ENCODE assay signal across 8 cellular contexts in the genomic region with DNA sequence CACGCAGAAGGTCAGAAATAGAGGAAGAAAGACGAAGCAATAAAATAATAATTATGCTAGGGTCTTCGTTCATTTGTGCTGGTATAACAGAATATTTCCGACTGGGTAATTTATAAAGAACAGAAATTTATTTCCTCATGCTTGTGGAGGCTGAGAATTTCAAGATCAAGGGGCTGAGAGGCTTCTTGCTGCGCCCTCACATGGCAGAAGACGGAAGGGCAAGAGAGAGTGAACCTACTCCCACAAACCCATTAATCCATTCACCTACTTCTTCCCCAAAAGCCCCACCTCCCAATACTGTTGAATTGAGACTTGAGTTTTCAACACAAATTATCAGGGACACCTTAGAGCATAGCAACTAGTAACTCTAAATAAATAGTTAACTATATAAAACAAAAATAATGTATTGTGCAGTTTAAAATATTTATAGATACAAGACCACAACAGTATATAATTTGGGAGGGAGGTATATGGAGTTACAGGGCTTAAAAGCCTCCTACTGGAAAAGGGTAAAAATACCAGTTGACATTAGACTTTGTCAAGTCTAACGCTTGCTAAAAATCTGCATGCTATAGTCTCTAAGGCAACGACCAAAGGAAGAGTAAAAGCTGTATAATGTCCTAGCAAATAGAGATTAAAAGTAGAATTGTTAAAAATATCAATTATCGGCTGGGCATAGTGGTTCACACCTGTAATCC. TPM values are rescaled to one million over a fixed set of nuclear protein-coding genes. Genes with fewer than 3 reads are reported as not detected.
DNase-seq lines count a peak whose midpoint lies in the region; ATAC-seq and TF ChIP-seq lines count a peak whose summit lies in the region.

No MANE protein-coding gene starts in this region.

- POLR2A ChIA-PET in AG04450 (lab: Yijun Ruan, JAX): no interaction called here

- no peak overlapping the region for H3K4me3 ChIP-seq in AG04450 (ENCODE audit: low read depth, low read length)
- H3K4me3 ChIP-seq in GM12875 (ENCODE audit: low read depth, low read length): no peak overlapping the region

- no peak overlapping the region for H3K27ac ChIP-seq in AG04450 (ENCODE audit: low read depth, low read length)

- DNase-seq in AG04450 (ENCODE audit: low read depth, low spot score): peak; percentile 1
- peak; percentile 51 for DNase-seq in NCI-H69 (lab: John Stamatoyannopoulos, UW)
- DNase-seq in activated gamma-delta T cell treated with anti-CD3 and anti-CD28 coated beads, Interleukin-2, amount 50 U/mL, for 16 hours (ENCODE audit: low read depth): peak; percentile 2
- DNase-seq in iPS-NIHi7 (ENCODE audit: extremely low spot score): peak; percentile 66
- DNase-seq in stimulated activated naive CD8-positive, alpha-beta T cell treated with anti-CD3 and anti-CD28 coated beads, Interleukin-15, Interleukin-2, amounts not matched to agents 100 U/mL and 50 U/mL, for 24 hours: peak; percentile 60
- no peak for DNase-seq in NCI-H2196 (lab: John Stamatoyannopoulos, UW; ENCODE audit: unreplicated experiment)

- CTCF ChIA-PET in AG04450 (lab: Charles Lee): interaction anchor here (0.7 to 1.6 kb wide), 6 partner anchors 9 to 83 kb away, joined by 3 to 8 read pairs (median 4); partner anchors contain the start of gene NAA35

- peak; percentile 61 for TF ChIP-seq CTCF in AG04450 (IDR thresholded peaks at IDR 0.05; ENCODE audit: low read depth, low read length)
- TF ChIP-seq CTCF in GM12875 (IDR thresholded peaks at IDR 0.05; ENCODE audit: borderline replicate concordance, insufficient read depth, low read depth, low read length): peak; percentile 74

- ATAC-seq in stimulated activated naive CD8-positive, alpha-beta T cell treated with anti-CD3 and anti-CD28 coated beads, Interleukin-15, Interleukin-2, amounts not matched to agents 100 U/mL and 50 U/mL, for 24 hours: no peak
- ATAC-seq in HG03378 (IDR thresholded peaks at IDR 0.05; ENCODE audit: unreplicated experiment): no peak

- no peaks in the 10 kb centered on the region for H3K27me3 ChIP-seq in AG04450 (ENCODE audit: control insufficient read depth, insufficient read depth, low read length)

- no peaks in the 10 kb centered on the region; the same call in 1 of the 2 replicates for H3K9me3 ChIP-seq in AG04450 (ENCODE audit: control insufficient read depth, insufficient read depth, low read length)

RNA-seq across cellular contexts. Expression of gene NAA35, which starts 40.3 kb away (rescaled TPM):
- 19.0 and 25.2 TPM in 2 replicates for polyA plus RNA-seq in AG04450 (2011; rRNA removed)
- polyA minus RNA-seq in AG04450 (2011; rRNA and poly(A)+ RNA removed): 11.4 and 18.8 TPM in 2 replicates
